In genomic region chr6:30689022-30689865, GRCh38 we compare ENCODE assay signal across 10 cellular contexts. TPM values are rescaled to one million over a fixed set of nuclear protein-coding genes. Genes with fewer than 3 reads are reported as not detected.
DNase-seq lines count a peak whose midpoint lies in the region; ATAC-seq and TF ChIP-seq lines count a peak whose summit lies in the region.
"Had no signal": no experiment of that assay in that cellular context is flagged by ENCODE, and none has a peak within 500 bp of the region (broad histone marks: within the 10 kb centered on the region; RNA-seq: fewer than 3 reads in every experiment).

No MANE protein-coding gene starts in this region.

- no peaks in the 10 kb centered on the region for H3K9me3 Mint-ChIP-seq in nephron progenitor cell

- H3K9ac ChIP-seq in BLaER1 (peak overlapping the region; percentile 100), IMR-90 (ENCODE audit: low read depth, low read length) (peak overlapping the region; percentile 97; the same call in 1 of the 2 replicates), mammary epithelial cell (ENCODE audit: insufficient read depth, low read length) (no peak overlapping the region)

- no peak overlapping the region for H3K18ac ChIP-seq in IMR-90 (ENCODE audit: low read depth, low read length)

- no peak for TF ChIP-seq POLR2A in IMR-90 (IDR thresholded peaks at IDR 0.05; ENCODE audit: low read depth, low read length)

- H3K27me3 Mint-ChIP-seq in nephron progenitor cell (ENCODE audit: low read depth, poor library complexity): no peaks in the 10 kb centered on the region

- intact Hi-C loops in IMR-90 (cut with micrococcal nuclease): no loop called here
- intact Hi-C loops in mammary epithelial cell (cut with micrococcal nuclease): no loop called here

- H2AK5ac ChIP-seq in IMR-90 (ENCODE audit: low read depth, low read length): peak overlapping the region; percentile 98

- H3K27me3 ChIP-seq in BLaER1: no peaks in the 10 kb centered on the region
- H3K27me3 ChIP-seq in IMR-90 (ENCODE audit: control insufficient read depth, insufficient read depth, low read length): no peaks in the 10 kb centered on the region
- H3K27me3 ChIP-seq in mammary epithelial cell (ENCODE audit: insufficient read depth, low read length): no peaks in the 10 kb centered on the region

- peak overlapping the region; percentile 98 for H3K23ac ChIP-seq in IMR-90 (ENCODE audit: low read depth, low read length)

- peak overlapping the region; percentile 62 to 87; a peak in 3 of 4 replicates for H4K8ac ChIP-seq in IMR-90 (ENCODE audit: low read depth in 2 of 2, low read length in 2 of 2)

- H2AFZ ChIP-seq in IMR-90 (replicated peaks; ENCODE audit: low read length, poor library complexity): peak overlapping the region; percentile 14
- no peak overlapping the region for H2AFZ ChIP-seq in mammary epithelial cell (ENCODE audit: low read depth, low read length)

- no peak overlapping the region for H3K27ac Mint-ChIP-seq in nephron progenitor cell

- POLR2A ChIA-PET in IMR-90 (lab: Charles Lee; ENCODE audit: unreplicated experiment): no interaction called here

- BruUV-seq in IMR-90 (replicated peaks; lab: Mats Ljungman, UMichigan) (no TSS peak), mammary epithelial cell (replicated peaks; lab: Mats Ljungman, UMichigan) (no TSS peak)

- H3K9me3 ChIP-seq in BLaER1 (no peaks in the 10 kb centered on the region), IMR-90 (ENCODE audit: control insufficient read depth, insufficient read depth, low read length) (no peaks in the 10 kb centered on the region), mammary epithelial cell (replicated peaks; ENCODE audit: insufficient read depth, low read length) (no peaks in the 10 kb centered on the region)

- peak overlapping the region; percentile 86; the same call in 1 of the 2 replicates for H2BK120ac ChIP-seq in IMR-90 (ENCODE audit: low read depth, low read length)

- H2BK15ac ChIP-seq in IMR-90 (ENCODE audit: low read depth, low read length): peak overlapping the region; percentile 37; the same call in 1 of the 3 replicates

- H4K20me1 ChIP-seq in BLaER1 (peaks cover 11% of the 10 kb centered on the region; the same call in 1 of the 2 replicates), IMR-90 (ENCODE audit: insufficient read depth, low read length) (peaks cover 18% of the 10 kb centered on the region), mammary epithelial cell (ENCODE audit: insufficient read depth, low read length) (no peaks in the 10 kb centered on the region)

- TF ChIP-seq CTCF in IMR-90 (conservative IDR thresholded peaks at IDR 0.05; ENCODE audit: low read depth, low read length) (no peak), mammary epithelial cell (conservative IDR thresholded peaks at IDR 0.05 in 1 of 2, IDR thresholded peaks at IDR 0.05 in 1 of 2; ENCODE audit: extremely low read depth in 1 of 2, insufficient read depth in 1 of 2, low read depth in 1 of 2, low read length in 2 of 2) (no peak), nephron progenitor cell (IDR thresholded peaks at IDR 0.05) (no peak)

- TF ChIP-seq RAD21 in IMR-90 (IDR thresholded peaks at IDR 0.05; ENCODE audit: low read length): no peak

- ATAC-seq in IMR-90 (ENCODE audit: low read depth): no peak

- H3K79me1 ChIP-seq in IMR-90 (ENCODE audit: low read depth in 1 of 2, low read length in 2 of 2): peaks cover 18 to 37% of the 10 kb centered on the region in 2 experiments; a peak in 3 of 4 replicates

- no peak overlapping the region for H3K56ac ChIP-seq in IMR-90 (ENCODE audit: extremely low read depth, insufficient read depth, low read length)

- CTCF ChIA-PET in IMR-90 (lab: Yijun Ruan, JAX): interaction anchor here (2.2 kb wide), 1 partner anchor 10 kb away, joined by 6 read pairs; no protein-coding TSS in a partner anchor
- CTCF ChIA-PET in mammary epithelial cell (lab: Charles Lee; ENCODE audit: low non-redundant PET): interaction anchor here (1.0 kb wide), 1 partner anchor 33 kb away, joined by 5 read pairs; no protein-coding TSS in a partner anchor

- DNase-seq in IMR-90: no peak
- DNase-seq in mammary epithelial cell: no peak
- DNase-seq in nephron progenitor cell: no peak
- no peak for DNase-seq in T-helper 9 cell
- DNase-seq in HT-29 (ENCODE audit: low spot score): no peak
- DNase-seq in stimulated activated CD4-positive, alpha-beta T cell treated with anti-CD3 and anti-CD28 coated beads, Interleukin-1b, Interleukin-23, amount 100 ng/mL, for 48 hours: no peak
- DNase-seq in kidney glomerular epithelial cell (lab: John Stamatoyannopoulos, UW): no peak
- DNase-seq: activated gamma-delta T cell treated with Interleukin-2 at 50 U/mL for 16 hours, NCI-H82 had no signal

- H4K91ac ChIP-seq in IMR-90 (ENCODE audit: insufficient read depth, low read depth, low read length): 0 out of 2 replicates have a peak overlapping the region, but pooled peaks have one; percentile 83

- peaks cover 57% of the 10 kb centered on the region for H3K79me2 ChIP-seq in mammary epithelial cell (ENCODE audit: insufficient read depth, low read length)

- peak overlapping the region; percentile 93 for H3K4me3 Mint-ChIP-seq in nephron progenitor cell

- H3K4me1 ChIP-seq in BLaER1: peaks cover 34% of the 10 kb centered on the region
- H3K4me1 ChIP-seq in IMR-90 (ENCODE audit: control insufficient read depth, insufficient read depth, low read length): peaks cover 19% of the 10 kb centered on the region
- H3K4me1 ChIP-seq in mammary epithelial cell (ENCODE audit: insufficient read depth, low read length): peaks cover 35% of the 10 kb centered on the region

- 87% methylated on average over 3 of the region's 11 CpGs; no CpG with 5 or more reads in 1 of the 2 experiments for WGBS in IMR-90 (ENCODE audit: extremely low coverage in 2 of 2, insufficient read length in 1 of 2), 2 experiments
- WGBS in mammary epithelial cell (ENCODE audit: low coverage, missing lambda C conversion rate): 76% methylated on average over 5 of the region's 11 CpGs

- H3K9me1 ChIP-seq in IMR-90 (ENCODE audit: insufficient read depth, low read length): peaks cover 13% of the 10 kb centered on the region

- peaks cover 12% of the 10 kb centered on the region for H3K36me3 Mint-ChIP-seq in nephron progenitor cell (ENCODE audit: low read depth)

- peak overlapping the region; percentile 52 for H2BK20ac ChIP-seq in IMR-90 (ENCODE audit: low read depth, low read length)

- in situ Hi-C loops in IMR-90 (cut with MboI; ENCODE audit: low sequenced_read_pairs): no loop called here
- in situ Hi-C loops in mammary epithelial cell (cut with MboI; ENCODE audit: low sequenced_read_pairs in 2 of 2): no loop called here

- peaks cover 68% of the 10 kb centered on the region for H3K4me1 Mint-ChIP-seq in nephron progenitor cell

- H2AK9ac ChIP-seq in IMR-90 (replicated peaks; ENCODE audit: low read depth, low read length, poor library complexity): peak overlapping the region; percentile 98

- H2BK5ac ChIP-seq in IMR-90 (ENCODE audit: low read depth, low read length, poor library complexity, severe bottlenecking): peak overlapping the region; percentile 92

- 0 out of 2 replicates have a peak overlapping the region, but pooled peaks have one; percentile 8 for H4K5ac ChIP-seq in IMR-90 (ENCODE audit: low read depth, low read length)

- H3K14ac ChIP-seq in IMR-90 (replicated peaks; ENCODE audit: low read depth, low read length): peak overlapping the region; percentile 97

- peak overlapping the region; percentile 100 for H3K4me2 ChIP-seq in BLaER1
- no peak overlapping the region; the same call in 1 of the 2 replicates for H3K4me2 ChIP-seq in IMR-90 (ENCODE audit: low read depth, low read length)
- H3K4me2 ChIP-seq in mammary epithelial cell (ENCODE audit: insufficient read depth, low read depth, low read length): peak overlapping the region; percentile 95

- H3K36me3 ChIP-seq in BLaER1: peaks cover 4% of the 10 kb centered on the region
- peaks cover 11% of the 10 kb centered on the region for H3K36me3 ChIP-seq in IMR-90 (ENCODE audit: control insufficient read depth, insufficient read depth, low read length)
- no peaks in the 10 kb centered on the region for H3K36me3 ChIP-seq in mammary epithelial cell (ENCODE audit: insufficient read depth, low read length)

- peak overlapping the region; percentile 91 for H3K4me3 ChIP-seq in BLaER1
- H3K4me3 ChIP-seq in IMR-90 (ENCODE audit: insufficient read depth, low read depth, low read length): no peak overlapping the region
- peak overlapping the region in 1 of 3 experiments; percentile 17 for H3K4me3 ChIP-seq in mammary epithelial cell (replicated peaks in 1 of 3; ENCODE audit: insufficient read depth in 1 of 3, low read depth in 2 of 3, low read length in 3 of 3)

- H3K27ac ChIP-seq in BLaER1 (peak overlapping the region; percentile 100), IMR-90 (ENCODE audit: insufficient read depth, low read length) (peak overlapping the region; percentile 99; the same call in 1 of the 2 replicates), mammary epithelial cell (ENCODE audit: insufficient read depth, low read depth, low read length) (peak overlapping the region; percentile 86)

- dilution Hi-C loops in IMR-90 (cut with HindIII; ENCODE audit: low sequenced_read_pairs, unreplicated experiment) (no loop called here), mammary epithelial cell (cut with HindIII; ENCODE audit: low sequenced_read_pairs) (loop anchor here (10.0 kb wide), 1 partner anchor 386 kb away; no protein-coding TSS in a partner anchor)

- peak overlapping the region; percentile 98 for H3K4ac ChIP-seq in IMR-90 (ENCODE audit: low read depth, low read length)

RNA-seq across cellular contexts. Expression of gene NRM, which starts 1.5 kb away (rescaled TPM):
- total RNA-seq in IMR-90 (2012; rRNA removed) (1.7 and 2.2 TPM in 2 replicates), mammary epithelial cell (10 to 100 TPM in 1 of 2 donors, 1 to 10 TPM in 1; 2.3 to 13.2 TPM)
- polyA plus RNA-seq in IMR-90 (2012; rRNA removed) (27.0 and 29.1 TPM in 2 replicates), mammary epithelial cell (26.2 TPM)
- 21.0 and 21.9 TPM in 2 replicates for polyA plus RNA-seq in IMR-90 (2012; cell fraction: cytosol; rRNA removed)
- 15.5 and 15.8 TPM in 2 replicates for polyA plus RNA-seq in IMR-90 (2012; cell fraction: nucleus; rRNA removed; ENCODE audit: low replicate concordance)
- 25.5 TPM for polyA minus RNA-seq in mammary epithelial cell
- total RNA-seq in HT-29 (2014; rRNA removed; shearing (Covaris generic)): 16.2 and 18.3 TPM in 2 replicates

RNA-seq across cellular contexts. Expression of gene PPP1R18, which starts 2.8 kb away (rescaled TPM):
- total RNA-seq in IMR-90 (2012; rRNA removed): 31.9 and 32.8 TPM in 2 replicates
- 129 and 134 TPM in 2 replicates for polyA plus RNA-seq in IMR-90 (2012; rRNA removed)
- polyA plus RNA-seq in IMR-90 (2012; cell fraction: cytosol; rRNA removed): 129 and 140 TPM in 2 replicates
- polyA plus RNA-seq in IMR-90 (2012; cell fraction: nucleus; rRNA removed; ENCODE audit: low replicate concordance): 114 and 118 TPM in 2 replicates
- 100 to 1,000 TPM in 1 of 2 donors, 10 to 100 TPM in 1; 35.2 to 106 TPM for total RNA-seq in mammary epithelial cell
- 89.4 TPM for polyA plus RNA-seq in mammary epithelial cell
- 245 TPM for polyA minus RNA-seq in mammary epithelial cell
- 12.1 and 13.2 TPM in 2 replicates for total RNA-seq in HT-29 (2014; rRNA removed; shearing (Covaris generic))

RNA-seq across cellular contexts. Expression of gene DHX16, which starts 16.4 kb away (rescaled TPM):
- total RNA-seq in IMR-90 (2012; rRNA removed) (43.9 and 48.4 TPM in 2 replicates), mammary epithelial cell (10 to 100 TPM; 26.0 to 30.9 TPM)
- polyA plus RNA-seq in IMR-90 (2012; rRNA removed) (47.9 and 48.3 TPM in 2 replicates), mammary epithelial cell (34.8 TPM)
- 31.6 and 38.3 TPM in 2 replicates for polyA plus RNA-seq in IMR-90 (2012; cell fraction: cytosol; rRNA removed)
- 89.6 and 98.6 TPM in 2 replicates for polyA plus RNA-seq in IMR-90 (2012; cell fraction: nucleus; rRNA removed; ENCODE audit: low replicate concordance)
- polyA minus RNA-seq in mammary epithelial cell: 60.9 TPM
- total RNA-seq in HT-29 (2014; rRNA removed; shearing (Covaris generic)): 43.2 and 43.8 TPM in 2 replicates

RNA-seq across cellular contexts. Expression of gene MDC1, which starts 27.8 kb away (rescaled TPM):
- total RNA-seq in IMR-90 (2012; rRNA removed): 3.6 and 4.5 TPM in 2 replicates
- polyA plus RNA-seq in IMR-90 (2012; rRNA removed): 12.1 and 12.4 TPM in 2 replicates
- polyA plus RNA-seq in IMR-90 (2012; cell fraction: cytosol; rRNA removed): 6.0 and 8.0 TPM in 2 replicates
- 30.2 and 33.9 TPM in 2 replicates for polyA plus RNA-seq in IMR-90 (2012; cell fraction: nucleus; rRNA removed; ENCODE audit: low replicate concordance)
- 10 to 100 TPM; 12.8 to 36.7 TPM for total RNA-seq in mammary epithelial cell
- 10.7 TPM for polyA plus RNA-seq in mammary epithelial cell
- 62.3 TPM for polyA minus RNA-seq in mammary epithelial cell
- total RNA-seq in HT-29 (2014; rRNA removed; shearing (Covaris generic)): 24.8 and 24.9 TPM in 2 replicates

RNA-seq across cellular contexts. Expression of gene TUBB, which starts 30.9 kb away (rescaled TPM):
- total RNA-seq in IMR-90 (2012; rRNA removed) (1,207 and 1,401 TPM in 2 replicates), mammary epithelial cell (100 to 1,000 TPM; 400 to 787 TPM)
- polyA plus RNA-seq in IMR-90 (2012; rRNA removed) (2,004 and 2,008 TPM in 2 replicates), mammary epithelial cell (1,634 TPM)
- polyA plus RNA-seq in IMR-90 (2012; cell fraction: cytosol; rRNA removed): 811 and 1,574 TPM in 2 replicates
- polyA plus RNA-seq in IMR-90 (2012; cell fraction: nucleus; rRNA removed; ENCODE audit: low replicate concordance): 419 and 725 TPM in 2 replicates
- 1,336 TPM for polyA minus RNA-seq in mammary epithelial cell
- 935 and 959 TPM in 2 replicates for total RNA-seq in HT-29 (2014; rRNA removed; shearing (Covaris generic))
